ENCODE assay signal across 13 cellular contexts in genomic region chr7:131620673-131621609, GRCh38.
DNase-seq lines count a peak whose midpoint lies in the region; ATAC-seq, FAIRE-seq and TF ChIP-seq lines count a peak whose summit lies in the region.
"Had no signal": no experiment of that assay in that cellular context is flagged by ENCODE, and none has a peak within 500 bp of the region (broad histone marks: within the 10 kb centered on the region; RNA-seq: fewer than 3 reads in every experiment).

No MANE protein-coding gene starts in this region.

- H3K9me3 Mint-ChIP-seq in activated naive CD4-positive, alpha-beta T cell treated with anti-CD3 and anti-CD28 coated beads, Interleukin-2, amount 50 U/mL, for 72 hours = no peaks in the 10 kb centered on the region
- H3K9me3 Mint-ChIP-seq: activated T-helper 17 cell treated with anti-CD3 and anti-CD28 coated beads, Interleukin-2, amount 50 U/mL, for 72 hours had no signal

- no peaks in the 10 kb centered on the region for H3K36me3 Mint-ChIP-seq in activated naive CD4-positive, alpha-beta T cell treated with anti-CD3 and anti-CD28 coated beads, Interleukin-2, amount 50 U/mL, for 72 hours

- no peaks in the 10 kb centered on the region for H3K9me1 ChIP-seq in K562 (ENCODE audit: control insufficient read depth, insufficient read depth, low read length)

- intact Hi-C loops in left cardiac atrium (cut with DNase I) = loop anchor here in 1 of 2 donors (5.0 kb wide), 1 partner anchor 39 kb away; no protein-coding TSS in a partner anchor
- intact Hi-C loops in K562 (cut with micrococcal nuclease) = no loop called here
- intact Hi-C loops in uterus (cut with DNase I; ENCODE audit: low total_unique reads) = no loop called here

- no peak overlapping the region for H3K4me2 ChIP-seq in K562 (ENCODE audit: insufficient read depth, low read length)

- no peak for FAIRE-seq in K562 (lab: Jason Lieb, UNC)

- H3K9me3 ChIP-seq in cardiac muscle cell (ENCODE audit: low read depth) (no peaks in the 10 kb centered on the region), K562 (replicated peaks; ENCODE audit: control insufficient read depth, insufficient read depth, low read depth, low read length) (no peaks in the 10 kb centered on the region), uterus (no peaks in the 10 kb centered on the region)
- H3K9me3 ChIP-seq: suprapubic skin had no signal

- no peaks in the 10 kb centered on the region for H3K79me2 ChIP-seq in K562 (ENCODE audit: control insufficient read depth, insufficient read depth, low read length)

- no TSS peak for BruUV-seq in K562 (replicated peaks; lab: Mats Ljungman, UMichigan)

- CTCF ChIA-PET in K562 (lab: Yijun Ruan, JAX; ENCODE audit: low intra/inter-chr PET ratio) = no interaction called here

- H3K9ac ChIP-seq in K562 (ENCODE audit: insufficient read depth in 1 of 2, low read depth in 2 of 2, low read length in 2 of 2) = no peak overlapping the region

- DNase-seq in cardiac muscle cell (ENCODE audit: low read depth in 1 of 2, low spot score in 1 of 2) (peak in 1 of 2 donors; percentile 37), left cardiac atrium (no peak), K562 (ENCODE audit: extremely low read depth in 1 of 4, low spot score in 3 of 4) (no peak), kidney glomerular epithelial cell (lab: John Stamatoyannopoulos, UW) (peak; percentile 30), uterus (no peak), left lobe of liver (ENCODE audit: low spot score) (no peak)
- no peak for DNase-seq in activated naive CD4-positive, alpha-beta T cell treated with anti-CD3 and anti-CD28 coated beads, Interleukin-2, amount 50 U/mL, for 72 hours (ENCODE audit: low spot score in 2 of 2)
- DNase-seq: DMS 273 treated with DMSO at 0.1 percent for 48 hours, MM.1S, NCI-H524 had no signal

- TF ChIP-seq CTCF in cardiac muscle cell (IDR thresholded peaks at IDR 0.05; ENCODE audit: low read depth, low read length) = no peak
- TF ChIP-seq CTCF in K562 (IDR thresholded peaks at IDR 0.05 in 2 of 3, conservative IDR thresholded peaks at IDR 0.05 in 1 of 3; ENCODE audit: insufficient read depth in 2 of 3, low read depth in 1 of 3, low read length in 3 of 3) = no peak
- TF ChIP-seq CTCF in uterus (IDR thresholded peaks at IDR 0.05) = no peak

- H4K20me1 ChIP-seq in K562 (replicated peaks; ENCODE audit: control insufficient read depth, insufficient read depth, low read length) = no peaks in the 10 kb centered on the region

- ATAC-seq in left cardiac atrium (no peak), K562 (no peak), left lobe of liver (no peak), GM19397 (IDR thresholded peaks at IDR 0.05; ENCODE audit: unreplicated experiment) (no peak)
- ATAC-seq in activated naive CD4-positive, alpha-beta T cell treated with anti-CD3 and anti-CD28 coated beads, Interleukin-2, amount 50 U/mL, for 72 hours = no peak
- ATAC-seq: activated T-helper 17 cell treated with anti-CD3 and anti-CD28 coated beads, Interleukin-2, amount 50 U/mL, for 72 hours had no signal

- POLR2A ChIA-PET in K562 (lab: Yijun Ruan, JAX) = no interaction called here

- 6% methylated on average over 8 of the region's 8 CpGs for WGBS in K562 (ENCODE audit: insufficient coverage, low coverage, missing lambda C conversion rate)

- no peak overlapping the region for H3K4me3 ChIP-seq in cardiac muscle cell
- no peak overlapping the region for H3K4me3 ChIP-seq in K562
- H3K4me3 ChIP-seq in uterus = no peak overlapping the region
- H3K4me3 ChIP-seq: suprapubic skin had no signal

- TF ChIP-seq POLR2A in K562 (conservative IDR thresholded peaks at IDR 0.05) (no peak), uterus (IDR thresholded peaks at IDR 0.05) (no peak)

- H3K36me3 ChIP-seq in cardiac muscle cell (no peaks in the 10 kb centered on the region), K562 (ENCODE audit: control insufficient read depth, insufficient read depth, low read length) (no peaks in the 10 kb centered on the region), uterus (no peaks in the 10 kb centered on the region)
- H3K36me3 ChIP-seq: suprapubic skin had no signal

- peaks cover 38% of the 10 kb centered on the region for H3K4me1 ChIP-seq in cardiac muscle cell (ENCODE audit: low read depth)
- peaks cover 3 to 19% of the 10 kb centered on the region in 2 experiments; a peak in 4 of 5 replicates for H3K4me1 ChIP-seq in K562 (replicated peaks in 1 of 2; ENCODE audit: control insufficient read depth in 2 of 2, insufficient read depth in 2 of 2, low read length in 2 of 2)
- no peaks in the 10 kb centered on the region for H3K4me1 ChIP-seq in uterus

- in situ Hi-C loops in K562 (cut with MboI) = no loop called here

- H3K27me3 ChIP-seq in cardiac muscle cell = no peaks in the 10 kb centered on the region
- peaks cover 17 to 67% of the 10 kb centered on the region in 2 experiments for H3K27me3 ChIP-seq in K562 (ENCODE audit: control insufficient read depth in 2 of 2, insufficient read depth in 2 of 2, low read length in 2 of 2)
- no peaks in the 10 kb centered on the region for H3K27me3 ChIP-seq in uterus

- H2AFZ ChIP-seq in K562 (ENCODE audit: low read depth, low read length) = no peak overlapping the region

- no peak for TF ChIP-seq EP300 in K562 (IDR thresholded peaks at IDR 0.05; ENCODE audit: low read length)

- H3K27ac ChIP-seq in cardiac muscle cell (peak overlapping the region; percentile 62), K562 (ENCODE audit: extremely low read depth, low read depth, low read length) (no peak overlapping the region), uterus (peak overlapping the region; percentile 35 to 57)
- H3K27ac ChIP-seq: suprapubic skin had no signal

- peak overlapping the region in 1 of 2 donors; percentile 6 for H3K27ac Mint-ChIP-seq in activated naive CD4-positive, alpha-beta T cell treated with anti-CD3 and anti-CD28 coated beads, Interleukin-2, amount 50 U/mL, for 72 hours
- H3K27ac Mint-ChIP-seq: activated T-helper 17 cell treated with anti-CD3 and anti-CD28 coated beads, Interleukin-2, amount 50 U/mL, for 72 hours had no signal

- TF ChIP-seq RAD21 in K562 (CRISPR knock-in tag; conservative IDR thresholded peaks at IDR 0.05 in 1 of 2, IDR thresholded peaks at IDR 0.05 in 1 of 2) = no peak

TF ChIP-seq in K562, 482 proteins besides CTCF, POLR2A, EP300 and RAD21:
- TF ChIP-seq OTX1 (CRISPR knock-in tag; IDR thresholded peaks at IDR 0.05) (0 out of 2 replicates have a peak, but pooled peaks have one; percentile 42), ZBTB26 (CRISPR knock-in tag; IDR thresholded peaks at IDR 0.05) (peak; percentile 69; the same call in 1 of the 2 replicates), POLR3G (IDR thresholded peaks at IDR 0.05; ENCODE audit: extremely low read depth, insufficient read length, insufficient replicate concordance) (no peak), MEF2A (IDR thresholded peaks at IDR 0.05; ENCODE audit: control insufficient read depth, low read depth, low read length) (no peak), THRB (CRISPR knock-in tag; conservative IDR thresholded peaks at IDR 0.05) (peak; percentile 90), ARID1B (IDR thresholded peaks at IDR 0.05) (no peak), DIDO1 (tag; IDR thresholded peaks at IDR 0.05; ENCODE audit: low read depth) (no peak; the same call in 1 of the 2 replicates), ZBTB43 (CRISPR knock-in tag; IDR thresholded peaks at IDR 0.05) (peak; percentile 92), HBP1 (CRISPR knock-in tag; IDR thresholded peaks at IDR 0.05) (0 out of 2 replicates have a peak, but pooled peaks have one; percentile 73), SRSF1 (IDR thresholded peaks at IDR 0.05; ENCODE audit: low read depth, low read length) (no peak)
